Comparison of ENCODE assay signal across 13 cellular contexts in genomic region chr3:127064391-127065137, GRCh38.
DNase-seq lines count a peak whose midpoint lies in the region; ATAC-seq and TF ChIP-seq lines count a peak whose summit lies in the region.
"Had no signal": no experiment of that assay in that cellular context is flagged by ENCODE, and none has a peak within 500 bp of the region (broad histone marks: within the 10 kb centered on the region; RNA-seq: fewer than 3 reads in every experiment).

No MANE protein-coding gene starts in this region.

- H3K4me1 Mint-ChIP-seq in H9: peaks cover 9 to 16% of the 10 kb centered on the region in 2 experiments
- H3K4me1 Mint-ChIP-seq: IgD-negative memory B cell, naive B cell had no signal

- H3K23ac ChIP-seq in H9 (ENCODE audit: insufficient read length, low read depth, low read length): no peak overlapping the region

- intact Hi-C loops in sigmoid colon (cut with DNase I): no loop called here

- H2BK15ac ChIP-seq in H9 (ENCODE audit: low read depth, low read length): no peak overlapping the region

- no peaks in the 10 kb centered on the region for H3K23me2 ChIP-seq in H9 (ENCODE audit: insufficient read length, low read depth, low read length, poor library complexity, severe bottlenecking)

- no peak overlapping the region for H4K8ac ChIP-seq in H9 (replicated peaks; ENCODE audit: insufficient read length, low read depth, low read length)

- no CpG with 5 or more reads among the region's 16 CpGs for WGBS in H9 (ENCODE audit: extremely low coverage, insufficient read length, low lambda C conversion rate)
- 90 to 91% methylated on average over 16 of the region's 16 CpGs for WGBS in sigmoid colon, 2 donors

- H3K14ac ChIP-seq in H9 (ENCODE audit: insufficient read depth, low read length): no peak overlapping the region; the same call in 1 of the 2 replicates

- no peaks in the 10 kb centered on the region for H3K79me1 ChIP-seq in H9 (ENCODE audit: insufficient read depth, low read depth, low read length, poor library complexity, severe bottlenecking)

- H3K4me1 ChIP-seq in H9 (ENCODE audit: insufficient read depth, low read length) (no peaks in the 10 kb centered on the region), RWPE2 (ENCODE audit: insufficient read depth, poor library complexity, severe bottlenecking) (no peaks in the 10 kb centered on the region), sigmoid colon (no peaks in the 10 kb centered on the region)

- H2BK5ac ChIP-seq in H9 (ENCODE audit: insufficient read length, low read length): no peak overlapping the region

- H3K56ac ChIP-seq in H9 (ENCODE audit: insufficient read length, low read depth, low read length): no peak overlapping the region

- H3K36me3 ChIP-seq in RWPE2 (ENCODE audit: low read depth) (no peaks in the 10 kb centered on the region), sigmoid colon (no peaks in the 10 kb centered on the region)

- no peaks in the 10 kb centered on the region for H3K36me3 Mint-ChIP-seq in H9 (ENCODE audit: insufficient read depth in 1 of 3, low read depth in 3 of 3)
- H3K36me3 Mint-ChIP-seq: naive B cell had no signal

- no peak overlapping the region for H3K4me3 Mint-ChIP-seq in H9
- H3K4me3 Mint-ChIP-seq: IgD-negative memory B cell, naive B cell had no signal

- H3T11ph ChIP-seq in H9 (ENCODE audit: low read length): no peak overlapping the region

- no peak overlapping the region for H2BK120ac ChIP-seq in H9 (ENCODE audit: low read depth, low read length, poor library complexity, severe bottlenecking)

- no peak overlapping the region for H3K4me2 ChIP-seq in H9 (ENCODE audit: insufficient read depth, insufficient read length, low read length)

- no peaks in the 10 kb centered on the region for H3K27me3 ChIP-seq in H9 (ENCODE audit: insufficient read depth, low read length)
- no peaks in the 10 kb centered on the region for H3K27me3 ChIP-seq in RWPE2 (ENCODE audit: insufficient read depth, poor library complexity, severe bottlenecking)
- H3K27me3 ChIP-seq in sigmoid colon: peaks cover 0 to 14% (median 0%) of the 10 kb centered on the region in 3 donors

- no peak overlapping the region for H3K18ac ChIP-seq in H9 (ENCODE audit: insufficient read length, low read depth, low read length)

- no peak overlapping the region for H3K9ac ChIP-seq in H9 (ENCODE audit: extremely low read depth, insufficient read length, low read length)

- no peak overlapping the region for H2AFZ ChIP-seq in H9 (ENCODE audit: low read length)

- H3K27me3 Mint-ChIP-seq in H9 (ENCODE audit: low read depth): no peaks in the 10 kb centered on the region; the same call in none of the 2 replicates

- no peak overlapping the region for H2AK5ac ChIP-seq in H9 (ENCODE audit: insufficient read length, low read length)

- H3K27ac Mint-ChIP-seq in H9: peak overlapping the region in 2 of 3 experiments; percentile 73 to 75; a peak in 4 of 7 replicates
- H3K27ac Mint-ChIP-seq: IgD-negative memory B cell had no signal

- H3K9me3 ChIP-seq in H9 (ENCODE audit: control insufficient read depth, low read depth, low read length) (no peaks in the 10 kb centered on the region), RWPE2 (ENCODE audit: severe bottlenecking) (no peaks in the 10 kb centered on the region), sigmoid colon (no peaks in the 10 kb centered on the region)

- no peak overlapping the region for H4K5ac ChIP-seq in H9 (ENCODE audit: insufficient read length, low read depth, low read length)

- H2BK20ac ChIP-seq in H9 (ENCODE audit: low read depth, low read length, poor library complexity, severe bottlenecking): no peak overlapping the region

- DNase-seq in H9 (no peak), RWPE2 (ENCODE audit: low spot score) (peak; percentile 21), fibroblast of pulmonary artery (ENCODE audit: low read depth) (peak; percentile 27), sigmoid colon (peak; percentile 47), NCI-H2196 (lab: John Stamatoyannopoulos, UW; ENCODE audit: unreplicated experiment) (no peak)
- DNase-seq: amygdala; DND-41; naive B cell; NCI-H2081; stimulated activated CD8-positive, alpha-beta memory T cell treated with anti-CD3 and anti-CD28 coated beads, Interleukin-4, amount 100 ng/mL, for 48 hours had no signal

- TF ChIP-seq POLR2A in sigmoid colon (IDR thresholded peaks at IDR 0.05): no peak

- no peak overlapping the region for H2BK12ac ChIP-seq in H9 (ENCODE audit: insufficient read length, low read depth, low read length)

- no peak for TF ChIP-seq EP300 in sigmoid colon (IDR thresholded peaks at IDR 0.05)

- H3K27ac ChIP-seq in H9 (ENCODE audit: insufficient read length, low read depth, low read length): no peak overlapping the region
- H3K27ac ChIP-seq in RWPE2 (ENCODE audit: poor library complexity, severe bottlenecking): no peak overlapping the region
- H3K27ac ChIP-seq in sigmoid colon: no peak overlapping the region

- no peaks in the 10 kb centered on the region for H4K20me1 ChIP-seq in H9 (ENCODE audit: control insufficient read depth, insufficient read depth, insufficient read length)

- no peaks in the 10 kb centered on the region for H3K9me3 Mint-ChIP-seq in H9

- H3K79me2 ChIP-seq in H9 (ENCODE audit: insufficient read depth, low read length): no peaks in the 10 kb centered on the region

- no peak overlapping the region for H4K91ac ChIP-seq in H9 (ENCODE audit: insufficient read length, low read depth, low read length)

- ATAC-seq in RWPE2 (ENCODE audit: low read depth): peak; percentile 61; the same call in 2 of the 3 replicates
- ATAC-seq in HG03280 (IDR thresholded peaks at IDR 0.05; ENCODE audit: unreplicated experiment): no peak
- no peak for ATAC-seq in HG02610 (IDR thresholded peaks at IDR 0.05; ENCODE audit: unreplicated experiment)

- H3K4ac ChIP-seq in H9 (ENCODE audit: low read depth, low read length): no peak overlapping the region

- H3K4me3 ChIP-seq in RWPE2 (ENCODE audit: severe bottlenecking) (no peak overlapping the region), fibroblast of pulmonary artery (replicated peaks; ENCODE audit: low read depth, low read length) (no peak overlapping the region), sigmoid colon (no peak overlapping the region)

- TF ChIP-seq CTCF in H9 (conservative IDR thresholded peaks at IDR 0.05) (no peak), RWPE2 (IDR thresholded peaks at IDR 0.05; ENCODE audit: poor library complexity, severe bottlenecking) (no peak), fibroblast of pulmonary artery (IDR thresholded peaks at IDR 0.05; ENCODE audit: low read length, missing control alignments) (no peak), sigmoid colon (IDR thresholded peaks at IDR 0.05) (no peak)

Comparison
In these comparisons a context has a peak if more than half of its experiments do, and no peak if none do; other contexts are left out.
1. DNase-seq: peak in RWPE2 (single experiment), fibroblast of pulmonary artery (single experiment) and sigmoid colon (single experiment); none in H9 (single experiment) and NCI-H2196 (single experiment).